ENCODE assay signal across 21 cellular contexts in genomic region chr12:31568498-31568897, GRCh38.
"Had no signal": no experiment of that assay in that cellular context is flagged by ENCODE, and none has a peak within 500 bp of the region (broad histone marks: within the 10 kb centered on the region; RNA-seq: fewer than 3 reads in every experiment).

No MANE protein-coding gene starts in this region.

- H3K4me1 ChIP-seq: colonic mucosa, sigmoid colon, upper lobe of right lung had no signal

- H3K27ac ChIP-seq: colonic mucosa, dorsolateral prefrontal cortex, esophagus muscularis mucosa, sigmoid colon, upper lobe of right lung had no signal

- H3K27ac Mint-ChIP-seq: activated CD4-positive, alpha-beta T cell treated with anti-CD3 and anti-CD28 coated beads for 36 hours; activated naive CD8-positive, alpha-beta T cell treated with anti-CD3 and anti-CD28 coated beads for 36 hours; activated T-cell treated with anti-CD3 and anti-CD28 coated beads, Interleukin-2, amount 50 U/mL, for 24 hours; activated T-helper 17 cell treated with anti-CD3 and anti-CD28 coated beads, Interleukin-2, amount 50 U/mL, for 72 hours; effector memory CD8-positive, alpha-beta T cell; WTC11 had no signal

- H3K36me3 Mint-ChIP-seq: activated naive CD8-positive, alpha-beta T cell treated with anti-CD3 and anti-CD28 coated beads for 36 hours; WTC11 had no signal

- H3K4me3 ChIP-seq: colonic mucosa, dorsolateral prefrontal cortex, esophagus muscularis mucosa, sigmoid colon, upper lobe of right lung had no signal

- ATAC-seq: activated CD4-positive, alpha-beta T cell treated with anti-CD3 and anti-CD28 coated beads for 36 hours; activated T-helper 17 cell treated with anti-CD3 and anti-CD28 coated beads, Interleukin-2, amount 50 U/mL, for 72 hours; effector memory CD8-positive, alpha-beta T cell; stimulated activated naive CD8-positive, alpha-beta T cell treated with anti-CD3 and anti-CD28 coated beads, Interleukin-15, Interleukin-2, amounts not matched to agents 100 U/mL and 50 U/mL, for 24 hours; upper lobe of right lung; WTC11 had no signal

- H3K36me3 ChIP-seq: colonic mucosa, esophagus muscularis mucosa, sigmoid colon, upper lobe of right lung had no signal

- DNase-seq: activated CD4-positive, alpha-beta T cell treated with anti-CD3 and anti-CD28 coated beads for 36 hours; activated CD4-positive, alpha-beta T cell treated with anti-CD3 and anti-CD28 coated beads, Interleukin-2, amount 50 U/mL, for 4 hours; activated CD8-positive, alpha-beta memory T cell treated with anti-CD3 and anti-CD28 coated beads for 24 hours; activated CD8-positive, alpha-beta memory T cell treated with anti-CD3 and anti-CD28 coated beads, Interleukin-2, amount 50 U/mL, for 4 hours; activated naive CD8-positive, alpha-beta T cell treated with anti-CD3 and anti-CD28 coated beads for 36 hours; activated T-cell treated with anti-CD3 and anti-CD28 coated beads, Interleukin-2, amount 50 U/mL, for 24 hours; colonic mucosa; dorsolateral prefrontal cortex; effector memory CD8-positive, alpha-beta T cell; hypothalamus; occipital lobe; sigmoid colon; stimulated activated CD4-positive, alpha-beta T cell treated with anti-CD3 and anti-CD28 coated beads, Interleukin-2, amount 100 ng/mL, for 48 hours; stimulated activated naive CD8-positive, alpha-beta T cell treated with anti-CD3 and anti-CD28 coated beads, Interleukin-15, Interleukin-2, amounts not matched to agents 100 U/mL and 50 U/mL, for 24 hours; T-helper 1 cell; upper lobe of right lung had no signal

- H3K4me3 Mint-ChIP-seq: activated CD4-positive, alpha-beta T cell treated with anti-CD3 and anti-CD28 coated beads for 36 hours; activated naive CD8-positive, alpha-beta T cell treated with anti-CD3 and anti-CD28 coated beads for 36 hours; activated T-cell treated with anti-CD3 and anti-CD28 coated beads, Interleukin-2, amount 50 U/mL, for 24 hours; activated T-helper 17 cell treated with anti-CD3 and anti-CD28 coated beads, Interleukin-2, amount 50 U/mL, for 72 hours; central memory CD8-positive, alpha-beta T cell; effector memory CD8-positive, alpha-beta T cell; nephron; WTC11 had no signal

- H3K27me3 ChIP-seq: colonic mucosa, dorsolateral prefrontal cortex, esophagus muscularis mucosa, sigmoid colon, upper lobe of right lung had no signal

- H3K9me3 ChIP-seq: colonic mucosa, esophagus muscularis mucosa, sigmoid colon, upper lobe of right lung had no signal

- H3K4me1 Mint-ChIP-seq: activated CD4-positive, alpha-beta T cell treated with anti-CD3 and anti-CD28 coated beads for 36 hours; activated naive CD8-positive, alpha-beta T cell treated with anti-CD3 and anti-CD28 coated beads for 36 hours; activated T-helper 17 cell treated with anti-CD3 and anti-CD28 coated beads, Interleukin-2, amount 50 U/mL, for 72 hours; central memory CD8-positive, alpha-beta T cell had no signal

- H3K9me3 Mint-ChIP-seq: activated naive CD8-positive, alpha-beta T cell treated with anti-CD3 and anti-CD28 coated beads for 36 hours; activated T-cell treated with anti-CD3 and anti-CD28 coated beads, Interleukin-2, amount 50 U/mL, for 24 hours; activated T-helper 17 cell treated with anti-CD3 and anti-CD28 coated beads, Interleukin-2, amount 50 U/mL, for 72 hours; central memory CD8-positive, alpha-beta T cell; effector memory CD8-positive, alpha-beta T cell; nephron; WTC11 had no signal
